17 cellular contexts compared by ENCODE assay signal in the genomic region with DNA sequence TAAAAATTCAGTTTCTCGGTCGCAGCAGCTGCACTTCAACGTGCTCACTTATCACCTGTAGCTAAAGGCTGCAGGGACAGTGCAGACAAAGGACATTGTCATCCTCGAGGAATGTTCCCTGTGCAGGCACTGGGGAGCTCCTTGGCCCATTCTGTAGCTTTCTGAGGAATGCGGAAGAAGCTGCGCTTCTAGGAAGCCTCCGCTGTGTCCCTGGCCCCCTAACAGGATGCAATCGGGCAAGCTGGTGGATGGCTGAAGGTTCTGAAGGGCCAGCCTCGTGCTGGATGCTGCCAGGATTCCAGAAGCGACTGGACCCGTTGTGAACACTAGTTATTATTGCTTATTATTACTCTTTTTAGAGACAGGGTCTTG. TPM values are rescaled to one million over a fixed set of nuclear protein-coding genes. Genes with fewer than 3 reads are reported as not detected.
DNase-seq lines count a peak whose midpoint lies in the region; ATAC-seq and TF ChIP-seq lines count a peak whose summit lies in the region.
"Had no signal": no experiment of that assay in that cellular context is flagged by ENCODE, and none has a peak within 500 bp of the region (broad histone marks: within the 10 kb centered on the region; RNA-seq: fewer than 3 reads in every experiment).

No MANE protein-coding gene starts in this region.

- no peak overlapping the region for H3K18ac ChIP-seq in H9 (ENCODE audit: insufficient read length, low read depth, low read length)

- no peak overlapping the region for H3K27ac ChIP-seq in H9 (ENCODE audit: insufficient read length, low read depth, low read length)
- peak overlapping the region; percentile 36 for H3K27ac ChIP-seq in temporal lobe (ENCODE audit: low read depth, low read length)
- no peak overlapping the region for H3K27ac ChIP-seq in psoas muscle
- H3K27ac ChIP-seq: SK-N-MC had no signal

- 0 out of 7 replicates have a peak overlapping the region, but pooled peaks of 1 of the 3 experiments have one; percentile 57 for H3K27ac Mint-ChIP-seq in H9
- no peak overlapping the region for H3K27ac Mint-ChIP-seq in MCF 10A (ENCODE audit: low read depth, unreplicated experiment)
- H3K27ac Mint-ChIP-seq: dendritic cell treated with granulocyte-macrophage colony-stimulating factor and Interleukin-4, amounts not matched to agents 40 ng/mL and 50 ng/mL, for 4 days had no signal

- no peak overlapping the region for H2AK5ac ChIP-seq in H9 (ENCODE audit: insufficient read length, low read length)

- CTCF ChIA-PET in MCF 10A (lab: Yijun Ruan, JAX), result interaction anchor here (0.5 to 1.5 kb wide), 2 partner anchors 9 to 493 kb away, joined by 3 read pairs; no protein-coding TSS in a partner anchor

- no peak overlapping the region for H2BK15ac ChIP-seq in H9 (ENCODE audit: low read depth, low read length)

- H3K14ac ChIP-seq in H9 (ENCODE audit: insufficient read depth, low read length), result no peak overlapping the region

- no peak for ATAC-seq in psoas muscle
- ATAC-seq: HepG2, Panc1 had no signal

- no peak overlapping the region for H2BK12ac ChIP-seq in H9 (ENCODE audit: insufficient read length, low read depth, low read length)

- H3K79me1 ChIP-seq in H9 (ENCODE audit: insufficient read depth, low read depth, low read length, poor library complexity, severe bottlenecking), result no peaks in the 10 kb centered on the region

- H3K36me3 Mint-ChIP-seq in H9 (ENCODE audit: insufficient read depth in 1 of 3, low read depth in 3 of 3), result peaks cover 9 to 45% (median 33%) of the 10 kb centered on the region in 3 experiments
- H3K36me3 Mint-ChIP-seq in MCF 10A (ENCODE audit: insufficient read depth, unreplicated experiment), result peaks cover 48% of the 10 kb centered on the region

- H3K23ac ChIP-seq in H9 (ENCODE audit: insufficient read length, low read depth, low read length), result no peak overlapping the region

- H3K27me3 Mint-ChIP-seq in H9 (ENCODE audit: low read depth), result peaks cover 7% of the 10 kb centered on the region
- H3K27me3 Mint-ChIP-seq in MCF 10A (ENCODE audit: insufficient read depth, unreplicated experiment), result no peaks in the 10 kb centered on the region

- H4K20me1 ChIP-seq in H9 (ENCODE audit: control insufficient read depth, insufficient read depth, insufficient read length), result no peaks in the 10 kb centered on the region

- no peak overlapping the region for H4K91ac ChIP-seq in H9 (ENCODE audit: insufficient read length, low read depth, low read length)

- H3K9me3 Mint-ChIP-seq in H9 (no peaks in the 10 kb centered on the region), MCF 10A (ENCODE audit: unreplicated experiment) (no peaks in the 10 kb centered on the region)
- H3K9me3 Mint-ChIP-seq: dendritic cell treated with granulocyte-macrophage colony-stimulating factor and Interleukin-4, amounts not matched to agents 40 ng/mL and 50 ng/mL, for 4 days had no signal

- H3K79me2 ChIP-seq in H9 (ENCODE audit: insufficient read depth, low read length), result no peaks in the 10 kb centered on the region

- POLR2A ChIA-PET in MCF 10A (lab: Yijun Ruan, JAX), result interaction anchor here (0.6 to 2.2 kb wide), 6 partner anchors 9 to 1020 kb away, joined by 3 to 10 read pairs (median 6); partner anchors contain the start of gene DDA1

- no peak overlapping the region for H3K4ac ChIP-seq in H9 (ENCODE audit: low read depth, low read length)

- no peak overlapping the region for H2AFZ ChIP-seq in H9 (ENCODE audit: low read length)

- no peak overlapping the region for H2BK20ac ChIP-seq in H9 (ENCODE audit: low read depth, low read length, poor library complexity, severe bottlenecking)

- peak overlapping the region; percentile 37 for H3K4me2 ChIP-seq in H9 (ENCODE audit: insufficient read depth, insufficient read length, low read length)

- peaks cover 5% of the 10 kb centered on the region for H3K23me2 ChIP-seq in H9 (ENCODE audit: insufficient read length, low read depth, low read length, poor library complexity, severe bottlenecking)

- H3K56ac ChIP-seq in H9 (ENCODE audit: insufficient read length, low read depth, low read length), result no peak overlapping the region

- H3K4me1 Mint-ChIP-seq in H9 (peaks cover 6 to 25% of the 10 kb centered on the region in 2 experiments), MCF 10A (ENCODE audit: insufficient read depth, unreplicated experiment) (peaks cover 5% of the 10 kb centered on the region)

- no peaks in the 10 kb centered on the region for H3K27me3 ChIP-seq in H9 (ENCODE audit: insufficient read depth, low read length)
- H3K27me3 ChIP-seq in psoas muscle (ENCODE audit: insufficient read depth in 3 of 3, low read length in 2 of 3), result no peaks in the 10 kb centered on the region

- H4K5ac ChIP-seq in H9 (ENCODE audit: insufficient read length, low read depth, low read length), result no peak overlapping the region

- TF ChIP-seq CTCF in H9 (conservative IDR thresholded peaks at IDR 0.05) (no peak), MCF 10A (IDR thresholded peaks at IDR 0.05; ENCODE audit: unreplicated experiment) (no peak), psoas muscle (IDR thresholded peaks at IDR 0.05) (no peak)

- H3K4me3 Mint-ChIP-seq in H9 (peak overlapping the region; percentile 60 to 81; a peak in 4 of 5 replicates), MCF 10A (ENCODE audit: unreplicated experiment) (no peak overlapping the region)
- H3K4me3 Mint-ChIP-seq: dendritic cell treated with granulocyte-macrophage colony-stimulating factor and Interleukin-4, amounts not matched to agents 40 ng/mL and 50 ng/mL, for 4 days had no signal

- no peaks in the 10 kb centered on the region for H3K4me1 ChIP-seq in H9 (ENCODE audit: insufficient read depth, low read length)
- H3K4me1 ChIP-seq in psoas muscle, result no peaks in the 10 kb centered on the region

- H3K4me3 ChIP-seq in psoas muscle, result no peak overlapping the region
- H3K4me3 ChIP-seq: SK-N-MC had no signal

- H3T11ph ChIP-seq in H9 (ENCODE audit: low read length), result no peak overlapping the region

- H3K36me3 ChIP-seq in psoas muscle (ENCODE audit: insufficient read depth in 1 of 2, low read depth in 1 of 2), result peaks cover 1 to 55% of the 10 kb centered on the region in 2 donors

- H4K8ac ChIP-seq in H9 (replicated peaks; ENCODE audit: insufficient read length, low read depth, low read length), result no peak overlapping the region

- H3K9me3 ChIP-seq in H9 (ENCODE audit: control insufficient read depth, low read depth, low read length), result no peaks in the 10 kb centered on the region
- no peaks in the 10 kb centered on the region for H3K9me3 ChIP-seq in psoas muscle

- no peak overlapping the region for H2BK5ac ChIP-seq in H9 (ENCODE audit: insufficient read length, low read length)

- WGBS in H9 (ENCODE audit: extremely low coverage, insufficient read length, low lambda C conversion rate), result no CpG with 5 or more reads among the region's 11 CpGs
- 76 to 81% (median 80%) methylated on average over 11 of the region's 11 CpGs for WGBS in psoas muscle, 3 donors

- intact Hi-C loops in MCF 10A (cut with micrococcal nuclease) (no loop called here), psoas muscle (cut with DNase I) (no loop called here)

- peak; percentile 75 for DNase-seq in H9
- DNase-seq in MCF 10A (ENCODE audit: unreplicated experiment), result peak; percentile 43
- peak; percentile 91 for DNase-seq in islet precursor cell
- DNase-seq in psoas muscle, result no peak
- no peak for DNase-seq in NCI-H2196 (lab: John Stamatoyannopoulos, UW; ENCODE audit: unreplicated experiment)
- no peak for DNase-seq in NCI-H1048 (lab: John Stamatoyannopoulos, UW)
- DNase-seq: activated CD4-positive, CD25-positive, alpha-beta regulatory T cell treated with anti-CD3 and anti-CD28 coated beads, Interleukin-2, amount 50 U/mL, for 72 hours; AML-193; Calu3; EL; erythroblast; stimulated activated CD4-positive, alpha-beta T cell treated with anti-CD3 and anti-CD28 coated beads, Interleukin-15, amount 100 ng/mL, for 24 hours had no signal

- H2BK120ac ChIP-seq in H9 (ENCODE audit: low read depth, low read length, poor library complexity, severe bottlenecking), result no peak overlapping the region

- no peak overlapping the region for H3K9ac ChIP-seq in H9 (ENCODE audit: extremely low read depth, insufficient read length, low read length)

- no TSS peak for BruUV-seq in MCF 10A (replicated peaks; lab: Mats Ljungman, UMichigan)

RNA-seq across cellular contexts. Expression of gene ANO8, which starts 8.1 kb away (rescaled TPM):
- total RNA-seq in H9 (2021) (18.9 and 21.9 TPM in 2 replicates), MCF 10A (2022) (13.0 and 14.5 TPM in 2 replicates), temporal lobe (30.7 TPM), psoas muscle (10 to 100 TPM; 11.8 to 14.3 (median 12.9) TPM)
- polyA plus RNA-seq in psoas muscle, result 10 to 100 TPM in 1 of 3 donors, 1 to 10 TPM in 2; 1.5 to 13.0 (median 4.3) TPM

RNA-seq across cellular contexts. Expression of gene GTPBP3, which starts 10.8 kb away (rescaled TPM):
- 62.9 and 71.3 TPM in 2 replicates for total RNA-seq in H9 (2021)
- total RNA-seq in MCF 10A (2022), result 24.8 and 27.9 TPM in 2 replicates
- total RNA-seq in temporal lobe, result 11.1 TPM
- 10 to 100 TPM in 3 of 4 donors, 1 to 10 TPM in 1; 9.6 to 11.0 (median 10.5) TPM for total RNA-seq in psoas muscle
- 10 to 100 TPM in 1 of 3 donors, 1 to 10 TPM in 2; 6.2 to 16.5 (median 8.8) TPM for polyA plus RNA-seq in psoas muscle

RNA-seq across cellular contexts. Expression of gene DDA1, which starts 17.2 kb away (rescaled TPM):
- total RNA-seq in H9 (2021) (42.3 and 45.7 TPM in 2 replicates), MCF 10A (2022) (57.4 and 60.4 TPM in 2 replicates), temporal lobe (11.8 TPM), psoas muscle (10 to 100 TPM; 21.5 to 35.4 (median 27.9) TPM)
- polyA plus RNA-seq in psoas muscle, result 10 to 100 TPM; 47.2 to 90.4 (median 75.0) TPM

RNA-seq across cellular contexts. Expression of gene MRPL34, which starts 20.9 kb away (rescaled TPM):
- 84.6 and 93.6 TPM in 2 replicates for total RNA-seq in H9 (2021)
- total RNA-seq in MCF 10A (2022), result 58.8 and 65.8 TPM in 2 replicates
- 13.3 TPM for total RNA-seq in temporal lobe
- 100 to 1,000 TPM; 105 to 217 (median 139) TPM for total RNA-seq in psoas muscle
- polyA plus RNA-seq in psoas muscle, result 100 to 1,000 TPM; 330 to 558 (median 365) TPM

RNA-seq across cellular contexts. Expression of gene ABHD8, which starts 23.4 kb away (rescaled TPM):
- 11.7 and 12.8 TPM in 2 replicates for total RNA-seq in H9 (2021)
- 4.1 and 6.4 TPM in 2 replicates for total RNA-seq in MCF 10A (2022)
- total RNA-seq in temporal lobe, result 18.7 TPM
- total RNA-seq in psoas muscle, result 10 to 100 TPM in 1 of 4 donors, 1 to 10 TPM in 3; 6.1 to 17.9 (median 7.6) TPM
- 10 to 100 TPM; 12.3 to 26.8 (median 15.0) TPM for polyA plus RNA-seq in psoas muscle

Comparison
In these comparisons a context has a peak if more than half of its experiments do, and no peak if none do; other contexts are left out.
1. DNase-seq: peak in H9 (single experiment), MCF 10A (single experiment) and islet precursor cell (single experiment); none in psoas muscle (0 of 2), NCI-H2196 (single experiment) and NCI-H1048 (single experiment).